ENCODE assay signal across 21 cellular contexts in genomic region chr7:130133029-130133774, GRCh38.
"Had no signal": no experiment of that assay in that cellular context is flagged by ENCODE, and none has a peak within 500 bp of the region (broad histone marks: within the 10 kb centered on the region; RNA-seq: fewer than 3 reads in every experiment).

No MANE protein-coding gene starts in this region.

- H3K27ac ChIP-seq: SJCRH30, VCaP had no signal

- ATAC-seq: activated CD4-positive, alpha-beta T cell treated with anti-CD3 and anti-CD28 coated beads for 36 hours; activated T-helper 17 cell treated with anti-CD3 and anti-CD28 coated beads, Interleukin-2, amount 50 U/mL, for 72 hours had no signal

- H3K27me3 Mint-ChIP-seq: activated CD4-positive, alpha-beta memory T cell treated with anti-CD3 and anti-CD28 coated beads, Interleukin-2, amount 10 ng/mL, durations not matched to agents 7 days and 5 days; activated CD4-positive, alpha-beta T cell treated with anti-CD3 and anti-CD28 coated beads for 36 hours; activated naive CD8-positive, alpha-beta T cell; activated T-helper 17 cell treated with anti-CD3 and anti-CD28 coated beads, Interleukin-2, amount 50 U/mL, for 72 hours had no signal

- H3K9ac ChIP-seq: SK-N-SH had no signal

- H3K9me3 Mint-ChIP-seq: activated CD4-positive, alpha-beta memory T cell treated with anti-CD3 and anti-CD28 coated beads, Interleukin-2, amount 10 ng/mL, durations not matched to agents 7 days and 5 days; activated naive CD4-positive, alpha-beta T cell treated with anti-CD3 and anti-CD28 coated beads for 36 hours; activated T-helper 17 cell treated with anti-CD3 and anti-CD28 coated beads, Interleukin-2, amount 50 U/mL, for 72 hours had no signal

- DNase-seq: activated CD4-positive, alpha-beta memory T cell treated with anti-CD3 and anti-CD28 coated beads, Interleukin-2, amount 10 ng/mL, durations not matched to agents 7 days and 5 days; activated CD4-positive, alpha-beta T cell treated with anti-CD3 and anti-CD28 coated beads for 36 hours; activated CD4-positive, alpha-beta T cell treated with anti-CD3 and anti-CD28 coated beads, Interleukin-2, amount 50 U/mL, for 1 hour; activated gamma-delta T cell; activated naive CD4-positive, alpha-beta T cell treated with anti-CD3 and anti-CD28 coated beads for 36 hours; activated T-cell treated with anti-CD3 and anti-CD28 coated beads for 4 hours; activated T-cell treated with anti-CD3 and anti-CD28 coated beads, Interleukin-2, amount 50 U/mL, for 48 hours; anterior cingulate cortex; central memory CD4-positive, alpha-beta T cell; Karpas-422; MM.1S; NCI-H187 treated with DMSO at 0.1 percent for 48 hours; NCI-H446; Right ventricle myocardium superior; RPMI8226; SJCRH30; SK-N-SH; T-helper 1 cell had no signal

- H3K4me3 Mint-ChIP-seq: activated CD4-positive, alpha-beta memory T cell treated with anti-CD3 and anti-CD28 coated beads, Interleukin-2, amount 10 ng/mL, durations not matched to agents 7 days and 5 days; activated CD4-positive, alpha-beta T cell treated with anti-CD3 and anti-CD28 coated beads for 36 hours; activated naive CD4-positive, alpha-beta T cell treated with anti-CD3 and anti-CD28 coated beads for 36 hours; activated naive CD8-positive, alpha-beta T cell; activated T-helper 17 cell treated with anti-CD3 and anti-CD28 coated beads, Interleukin-2, amount 50 U/mL, for 72 hours had no signal

- H3K4me3 ChIP-seq: SJCRH30 had no signal

- H3K9me3 ChIP-seq: SJCRH30, SK-N-SH had no signal

- H3K27ac Mint-ChIP-seq: activated CD4-positive, alpha-beta memory T cell treated with anti-CD3 and anti-CD28 coated beads, Interleukin-2, amount 10 ng/mL, durations not matched to agents 7 days and 5 days; activated CD4-positive, alpha-beta T cell treated with anti-CD3 and anti-CD28 coated beads for 36 hours; activated naive CD4-positive, alpha-beta T cell treated with anti-CD3 and anti-CD28 coated beads for 36 hours; activated naive CD8-positive, alpha-beta T cell; activated T-helper 17 cell treated with anti-CD3 and anti-CD28 coated beads, Interleukin-2, amount 50 U/mL, for 72 hours had no signal

- H3K4me2 ChIP-seq: SK-N-SH had no signal

- H3K27me3 ChIP-seq: SJCRH30 had no signal
